ENCODE assay signal across 20 cellular contexts in genomic region chr5:169988947-169989346, GRCh38. TPM values are rescaled to one million over a fixed set of nuclear protein-coding genes. Genes with fewer than 3 reads are reported as not detected.
DNase-seq lines count a peak whose midpoint lies in the region; ATAC-seq, FAIRE-seq and TF ChIP-seq lines count a peak whose summit lies in the region.
"Had no signal": no experiment of that assay in that cellular context is flagged by ENCODE, and none has a peak within 500 bp of the region (broad histone marks: within the 10 kb centered on the region; RNA-seq: fewer than 3 reads in every experiment).

No MANE protein-coding gene starts in this region.

- intact Hi-C loops in thyroid gland (cut with DNase I): no loop called here

- no peak for DNase-seq in activated T-cell treated with anti-CD3 and anti-CD28 coated beads, Interleukin-2, amount 50 U/mL, for 72 hours
- no peak for DNase-seq in activated T-cell treated with anti-CD3 and anti-CD28 coated beads, Interleukin-2, amount 50 U/mL, for 4 hours
- DNase-seq in bronchial epithelial cell (ENCODE audit: low read depth): peak; percentile 85
- peak; percentile 38 for DNase-seq in fibroblast of villous mesenchyme (ENCODE audit: low read depth)
- no peak for DNase-seq in mesothelial cell of epicardium (ENCODE audit: low spot score in 2 of 2, unreplicated experiment in 2 of 2)
- DNase-seq in putamen (ENCODE audit: low spot score): no peak
- no peak for DNase-seq in thyroid gland
- DNase-seq in NCI-H2081 treated with DMSO at 0.1 percent for 48 hours (lab: John Stamatoyannopoulos, UW): no peak
- DNase-seq: DND-41, KBM-7, NCI-H1436 treated with DMSO at 0.1 percent for 48 hours, NCI-H2029 treated with DMSO at 0.1 percent for 48 hours, NCI-H226, NCI-H524 treated with DMSO at 0.1 percent for 48 hours, Right ventricle myocardium superior had no signal

- H3K27me3 ChIP-seq in bronchial epithelial cell (ENCODE audit: control insufficient read depth, insufficient read depth, low read length) (no peaks in the 10 kb centered on the region), thyroid gland (no peaks in the 10 kb centered on the region)
- H3K27me3 ChIP-seq: BLaER1 treated with 17β-estradiol and CSF1 and Interleukin-3, amounts not matched to agents 10 nM and 100 nM had no signal

- no peak for TF ChIP-seq POLR2A in thyroid gland (IDR thresholded peaks at IDR 0.05)

- no peaks in the 10 kb centered on the region for H3K9me3 ChIP-seq in thyroid gland
- H3K9me3 ChIP-seq: BLaER1 treated with 17β-estradiol and CSF1 and Interleukin-3, amounts not matched to agents 10 nM and 100 nM had no signal

- H3K27ac ChIP-seq in thyroid gland: no peak overlapping the region
- H3K27ac ChIP-seq: BLaER1 treated with 17β-estradiol and CSF1 and Interleukin-3, amounts not matched to agents 10 nM and 100 nM had no signal

- H3K4me3 Mint-ChIP-seq in activated T-cell treated with anti-CD3 and anti-CD28 coated beads, Interleukin-2, amount 50 U/mL, for 72 hours: no peak overlapping the region
- no peak overlapping the region for H3K4me3 Mint-ChIP-seq in activated T-cell treated with anti-CD3 and anti-CD28 coated beads, Interleukin-2, amount 50 U/mL, for 4 hours
- H3K4me3 Mint-ChIP-seq in mesothelial cell of epicardium: no peak overlapping the region

- ATAC-seq in activated T-cell treated with anti-CD3 and anti-CD28 coated beads, Interleukin-2, amount 50 U/mL, for 72 hours (replicated peaks in 1 of 2): no peak
- ATAC-seq in activated T-cell treated with anti-CD3 and anti-CD28 coated beads, Interleukin-2, amount 50 U/mL, for 4 hours: no peak
- ATAC-seq: HCT116, Panc1 had no signal

- H3K4me3 ChIP-seq in bronchial epithelial cell (ENCODE audit: low read depth, low read length): no peak overlapping the region
- no peak overlapping the region for H3K4me3 ChIP-seq in fibroblast of villous mesenchyme (ENCODE audit: low read depth, low read length)
- no peak overlapping the region for H3K4me3 ChIP-seq in thyroid gland (replicated peaks in 1 of 3)
- H3K4me3 ChIP-seq: BLaER1 treated with 17β-estradiol and CSF1 and Interleukin-3, amounts not matched to agents 10 nM and 100 nM had no signal

- TF ChIP-seq CTCF in bronchial epithelial cell (IDR thresholded peaks at IDR 0.05; ENCODE audit: insufficient read depth, low read length, severe bottlenecking) (no peak), fibroblast of villous mesenchyme (IDR thresholded peaks at IDR 0.05; ENCODE audit: insufficient read depth, low read depth, low read length) (no peak), mesothelial cell of epicardium (IDR thresholded peaks at IDR 0.05; ENCODE audit: unreplicated experiment) (no peak), thyroid gland (IDR thresholded peaks at IDR 0.05) (no peak)

- no peaks in the 10 kb centered on the region for H3K4me1 ChIP-seq in thyroid gland
- H3K4me1 ChIP-seq: BLaER1 treated with 17β-estradiol and CSF1 and Interleukin-3, amounts not matched to agents 10 nM and 100 nM had no signal

- peak overlapping the region; percentile 84 for H3K27ac Mint-ChIP-seq in activated T-cell treated with anti-CD3 and anti-CD28 coated beads, Interleukin-2, amount 50 U/mL, for 72 hours
- no peak overlapping the region for H3K27ac Mint-ChIP-seq in mesothelial cell of epicardium

- no peaks in the 10 kb centered on the region for H3K36me3 ChIP-seq in bronchial epithelial cell (ENCODE audit: control insufficient read depth, insufficient read depth, low read length)
- H3K36me3 ChIP-seq in thyroid gland: no peaks in the 10 kb centered on the region

- WGBS in thyroid gland, 2 donors: 88 to 93% methylated on average over 1 of the region's 1 CpG

- no peak for FAIRE-seq in bronchial epithelial cell (lab: Jason Lieb, UNC)
- FAIRE-seq: A204.1, G401.6 had no signal

- H3K9me3 Mint-ChIP-seq in activated T-cell treated with anti-CD3 and anti-CD28 coated beads, Interleukin-2, amount 50 U/mL, for 72 hours: no peaks in the 10 kb centered on the region
- no peaks in the 10 kb centered on the region for H3K9me3 Mint-ChIP-seq in activated T-cell treated with anti-CD3 and anti-CD28 coated beads, Interleukin-2, amount 50 U/mL, for 4 hours
- H3K9me3 Mint-ChIP-seq in mesothelial cell of epicardium: no peaks in the 10 kb centered on the region

- H3K4me1 Mint-ChIP-seq in activated T-cell treated with anti-CD3 and anti-CD28 coated beads, Interleukin-2, amount 50 U/mL, for 72 hours (ENCODE audit: low read depth): no peaks in the 10 kb centered on the region
- no peaks in the 10 kb centered on the region for H3K4me1 Mint-ChIP-seq in activated T-cell treated with anti-CD3 and anti-CD28 coated beads, Interleukin-2, amount 50 U/mL, for 4 hours (ENCODE audit: low read depth)
- no peaks in the 10 kb centered on the region for H3K4me1 Mint-ChIP-seq in mesothelial cell of epicardium

- no peaks in the 10 kb centered on the region for H3K27me3 Mint-ChIP-seq in activated T-cell treated with anti-CD3 and anti-CD28 coated beads, Interleukin-2, amount 50 U/mL, for 72 hours (ENCODE audit: low read depth)
- H3K27me3 Mint-ChIP-seq in activated T-cell treated with anti-CD3 and anti-CD28 coated beads, Interleukin-2, amount 50 U/mL, for 4 hours (ENCODE audit: low read depth): no peaks in the 10 kb centered on the region
- peaks cover 41% of the 10 kb centered on the region for H3K27me3 Mint-ChIP-seq in mesothelial cell of epicardium (ENCODE audit: low read depth)

- peaks cover 0 to 24% of the 10 kb centered on the region in 2 donors for H3K36me3 Mint-ChIP-seq in activated T-cell treated with anti-CD3 and anti-CD28 coated beads, Interleukin-2, amount 50 U/mL, for 72 hours (ENCODE audit: insufficient read depth in 2 of 2)
- H3K36me3 Mint-ChIP-seq in activated T-cell treated with anti-CD3 and anti-CD28 coated beads, Interleukin-2, amount 50 U/mL, for 4 hours (ENCODE audit: insufficient read depth): peaks cover 38% of the 10 kb centered on the region
- H3K36me3 Mint-ChIP-seq in mesothelial cell of epicardium: no peaks in the 10 kb centered on the region

RNA-seq across cellular contexts. Expression of gene INSYN2B, which starts 8.7 kb away (rescaled TPM):
- not detected for total RNA-seq in activated T-cell treated with anti-CD3 and anti-CD28 coated beads, Interleukin-2, amount 50 U/mL, for 72 hours
- not detected for total RNA-seq in activated T-cell treated with anti-CD3 and anti-CD28 coated beads, Interleukin-2, amount 50 U/mL, for 4 hours
- 0.53 TPM in 1 of 2 replicates, not detected in the other for total RNA-seq in bronchial epithelial cell
- 11.0 and 12.5 TPM in 2 replicates for total RNA-seq in fibroblast of villous mesenchyme
- 0.49 to 0.61 TPM (median 0.56 TPM) in 3 replicates for total RNA-seq in mesothelial cell of epicardium
- not detected for total RNA-seq in thyroid gland

Comparison
In these comparisons a context has a peak if more than half of its experiments do, and no peak if none do; other contexts are left out.
1. DNase-seq: peak in bronchial epithelial cell (single experiment) and fibroblast of villous mesenchyme (single experiment); none in activated T-cell treated with anti-CD3 and anti-CD28 coated beads, Interleukin-2, amount 50 U/mL, for 72 hours (0 of 2), activated T-cell treated with anti-CD3 and anti-CD28 coated beads, Interleukin-2, amount 50 U/mL, for 4 hours (single experiment), mesothelial cell of epicardium (0 of 2), putamen (single experiment), thyroid gland (0 of 2) and NCI-H2081 treated with DMSO at 0.1 percent for 48 hours (single experiment).